Comparison of ENCODE assay signal across 22 cellular contexts in the genomic region with DNA sequence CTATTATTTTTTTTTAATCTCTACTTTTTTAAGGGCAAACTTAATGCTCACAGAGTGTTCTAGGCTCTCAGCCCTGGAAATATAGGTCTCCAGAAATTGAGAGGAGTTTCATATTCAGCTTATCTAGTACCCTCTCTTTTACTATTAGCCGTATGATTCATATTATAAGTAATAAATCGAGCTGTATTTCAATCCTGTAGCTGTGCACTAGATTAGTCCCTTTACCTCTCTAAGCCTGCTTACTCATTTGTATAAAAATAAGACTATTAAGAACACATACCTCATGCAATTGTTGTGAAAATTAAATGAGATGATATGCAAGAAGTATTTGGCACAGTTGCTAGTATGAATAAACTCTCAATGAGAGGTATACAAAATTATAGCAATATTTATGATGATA.
"Had no signal": no experiment of that assay in that cellular context is flagged by ENCODE, and none has a peak within 500 bp of the region (broad histone marks: within the 10 kb centered on the region; RNA-seq: fewer than 3 reads in every experiment).

No MANE protein-coding gene starts in this region.

- H3K9me3 ChIP-seq: heart right ventricle, spleen, thoracic aorta, upper lobe of left lung had no signal

- H3K9me3 Mint-ChIP-seq: activated CD4-positive, alpha-beta memory T cell treated with anti-CD3 and anti-CD28 coated beads for 36 hours; activated naive CD8-positive, alpha-beta T cell treated with anti-CD3 and anti-CD28 coated beads for 36 hours; naive B cell; neural crest cell had no signal

- H3K27me3 ChIP-seq: heart right ventricle, spleen, upper lobe of left lung had no signal

- H3K27me3 Mint-ChIP-seq: activated CD4-positive, alpha-beta memory T cell treated with anti-CD3 and anti-CD28 coated beads for 36 hours; activated naive CD8-positive, alpha-beta T cell treated with anti-CD3 and anti-CD28 coated beads for 36 hours; naive B cell; T-helper 17 cell had no signal

- H3K27ac ChIP-seq: heart right ventricle, spleen, thoracic aorta, upper lobe of left lung had no signal

- H3K36me3 Mint-ChIP-seq: activated CD4-positive, alpha-beta memory T cell treated with anti-CD3 and anti-CD28 coated beads for 36 hours; activated naive CD8-positive, alpha-beta T cell treated with anti-CD3 and anti-CD28 coated beads for 36 hours had no signal

- H3K4me1 Mint-ChIP-seq: activated naive CD8-positive, alpha-beta T cell treated with anti-CD3 and anti-CD28 coated beads for 36 hours; naive B cell; T-helper 17 cell had no signal

- H3K36me3 ChIP-seq: heart right ventricle, spleen, thoracic aorta, upper lobe of left lung had no signal

- DNase-seq: activated CD4-positive, alpha-beta memory T cell treated with anti-CD3 and anti-CD28 coated beads for 36 hours; activated CD4-positive, alpha-beta T cell treated with anti-CD3 and anti-CD28 coated beads for 48 hours; activated CD4-positive, CD25-positive, alpha-beta regulatory T cell; activated naive CD4-positive, alpha-beta T cell treated with Interleukin-2 at 50 U/mL for 16 hours; activated naive CD8-positive, alpha-beta T cell treated with anti-CD3 and anti-CD28 coated beads for 36 hours; activated T-cell treated with anti-CD3 and anti-CD28 coated beads, Interleukin-2, amount 50 U/mL, for 48 hours; central memory CD4-positive, alpha-beta T cell; effector memory CD4-positive, alpha-beta T cell; heart right ventricle; left colon; mesenchymal stem cell; naive B cell; occipital lobe; spleen; stimulated activated CD4-positive, alpha-beta T cell treated with anti-CD3 and anti-CD28 coated beads, Interleukin-4, amount 100 ng/mL, for 1 hour; stimulated activated naive CD4-positive, alpha-beta T cell; T-helper 17 cell; upper lobe of left lung had no signal

- H3K27ac Mint-ChIP-seq: activated CD4-positive, alpha-beta memory T cell treated with anti-CD3 and anti-CD28 coated beads for 36 hours; activated naive CD8-positive, alpha-beta T cell treated with anti-CD3 and anti-CD28 coated beads for 36 hours; T-helper 17 cell had no signal

- H3K4me3 Mint-ChIP-seq: activated CD4-positive, alpha-beta memory T cell treated with anti-CD3 and anti-CD28 coated beads for 36 hours; activated naive CD8-positive, alpha-beta T cell treated with anti-CD3 and anti-CD28 coated beads for 36 hours; naive B cell; neural crest cell; T-helper 17 cell had no signal

- H3K4me3 ChIP-seq: heart right ventricle, spleen, thoracic aorta, upper lobe of left lung had no signal

- ATAC-seq: esophagus mucosa, heart right ventricle, sciatic nerve, T-helper 17 cell had no signal
